8 cellular contexts compared by ENCODE assay signal in genomic region chr3:50388021-50388719, GRCh38. TPM values are rescaled to one million over a fixed set of nuclear protein-coding genes. Genes with fewer than 3 reads are reported as not detected.
DNase-seq lines count a peak whose midpoint lies in the region; ATAC-seq and TF ChIP-seq lines count a peak whose summit lies in the region.

No MANE protein-coding gene starts in this region.

- H3K9me3 ChIP-seq in A673 (ENCODE audit: low read depth, low read length, poor library complexity, severe bottlenecking) = no peaks in the 10 kb centered on the region
- H3K9me3 ChIP-seq in RWPE2 (ENCODE audit: severe bottlenecking) = no peaks in the 10 kb centered on the region
- H3K9me3 ChIP-seq in tibial artery = no peaks in the 10 kb centered on the region

- TF ChIP-seq CTCF in A673 (conservative IDR thresholded peaks at IDR 0.05; ENCODE audit: low read depth, low read length) (0 out of 2 replicates have a peak, but pooled peaks have one; percentile 24), GM12865 (IDR thresholded peaks at IDR 0.05; ENCODE audit: insufficient read depth, low read depth, low read length, missing control alignments) (peak; percentile 24), RWPE2 (IDR thresholded peaks at IDR 0.05; ENCODE audit: poor library complexity, severe bottlenecking) (peak; percentile 19), tibial artery (IDR thresholded peaks at IDR 0.05) (no peak)

- no peak for DNase-seq in A673 (ENCODE audit: low spot score)
- peak; percentile 16 for DNase-seq in GM12865 (ENCODE audit: low read depth)
- DNase-seq in RWPE2 (ENCODE audit: low spot score) = no peak
- peak; percentile 50 for DNase-seq in hepatic stellate cell (ENCODE audit: low spot score)
- no peak for DNase-seq in DMS53 (lab: John Stamatoyannopoulos, UW)
- DNase-seq in tibial artery = no peak

- CTCF ChIA-PET in A673 (lab: Charles Lee) = no interaction called here

- intact Hi-C loops in A673 (cut with micrococcal nuclease; ENCODE audit: unreplicated experiment) (no loop called here), tibial artery (cut with DNase I; ENCODE audit: low total_unique reads) (loop anchor here (2.0 kb wide), 1 partner anchor 75 kb away; no protein-coding TSS in a partner anchor)

- H3K27ac ChIP-seq in A673 (ENCODE audit: low read depth, low read length, poor library complexity, severe bottlenecking) (no peak overlapping the region), RWPE2 (ENCODE audit: poor library complexity, severe bottlenecking) (no peak overlapping the region), tibial artery (no peak overlapping the region)

- H3K4me1 ChIP-seq in A673 (ENCODE audit: insufficient read depth, low read length, poor library complexity, severe bottlenecking) (no peaks in the 10 kb centered on the region), RWPE2 (ENCODE audit: insufficient read depth, poor library complexity, severe bottlenecking) (no peaks in the 10 kb centered on the region), tibial artery (peaks cover 0 to 35% (median 20%) of the 10 kb centered on the region in 4 donors)

- POLR2A ChIA-PET in A673 (lab: Charles Lee; ENCODE audit: low non-redundant PET) = interaction anchor here (0.6 kb wide), 1 partner anchor 20 kb away, joined by 3 read pairs; no protein-coding TSS in a partner anchor

- H3K36me3 ChIP-seq in A673 (ENCODE audit: insufficient read depth, low read length, poor library complexity, severe bottlenecking) = no peaks in the 10 kb centered on the region
- H3K36me3 ChIP-seq in RWPE2 (ENCODE audit: low read depth) = no peaks in the 10 kb centered on the region
- no peaks in the 10 kb centered on the region for H3K36me3 ChIP-seq in tibial artery

- ATAC-seq in RWPE2 (ENCODE audit: low read depth) (no peak), GM21529 (IDR thresholded peaks at IDR 0.05; ENCODE audit: unreplicated experiment) (no peak), HG03442 (IDR thresholded peaks at IDR 0.05; ENCODE audit: unreplicated experiment) (no peak)

- H3K27me3 ChIP-seq in A673 (replicated peaks; ENCODE audit: insufficient read depth, low read depth, low read length, poor library complexity) (no peaks in the 10 kb centered on the region), RWPE2 (ENCODE audit: insufficient read depth, poor library complexity, severe bottlenecking) (no peaks in the 10 kb centered on the region), tibial artery (no peaks in the 10 kb centered on the region)

- no TSS peak for BruUV-seq in A673 (replicated peaks; lab: Mats Ljungman, UMichigan)

- H3K4me3 ChIP-seq in A673 (ENCODE audit: low read depth, low read length, poor library complexity, severe bottlenecking) (no peak overlapping the region), GM12865 (ENCODE audit: low read depth, low read length) (no peak overlapping the region), RWPE2 (ENCODE audit: severe bottlenecking) (no peak overlapping the region), tibial artery (no peak overlapping the region)

RNA-seq across cellular contexts. Expression of gene TMEM115, which starts 28.8 kb away (rescaled TPM):
- 17.3 and 19.4 TPM in 2 replicates for total RNA-seq in A673 (2021)

RNA-seq across cellular contexts. Expression of gene CYB561D2, which starts 37.5 kb away (rescaled TPM):
- 7.9 and 8.2 TPM in 2 replicates for total RNA-seq in A673 (2021)

RNA-seq across cellular contexts. Expression of gene NPRL2, which starts 37.6 kb away (rescaled TPM):
- 15.2 and 16.0 TPM in 2 replicates for total RNA-seq in A673 (2021)

RNA-seq across cellular contexts. Expression of gene ZMYND10, which starts 42.6 kb away (rescaled TPM):
- 0.67 and 1.0 TPM in 2 replicates for total RNA-seq in A673 (2021)

RNA-seq across cellular contexts. Expression of gene RASSF1, which starts 47.5 kb away (rescaled TPM):
- 10.2 and 14.4 TPM in 2 replicates for total RNA-seq in A673 (2021)

Comparison
In these comparisons a context has a peak if more than half of its experiments do, and no peak if none do; other contexts are left out.
1. DNase-seq: peak in GM12865 (single experiment) and hepatic stellate cell (single experiment); none in A673 (single experiment), RWPE2 (single experiment), DMS53 (single experiment) and tibial artery (0 of 2).
2. CTCF ChIP-seq: peak in A673 (single experiment), GM12865 (single experiment) and RWPE2 (single experiment); none in tibial artery (0 of 2).